ENCODE assay signal across 8 cellular contexts in genomic region chr3:11272913-11273574, GRCh38. TPM values are rescaled to one million over a fixed set of nuclear protein-coding genes. Genes with fewer than 3 reads are reported as not detected.
A peak's percentile ranks its signal among the peaks of the same experiment; 100 is the strongest.
DNase-seq lines count a peak whose midpoint lies in the region; ATAC-seq and TF ChIP-seq lines count a peak whose summit lies in the region.

No MANE protein-coding gene starts in this region.

- peak overlapping the region; percentile 89 for H3K4me3 Mint-ChIP-seq in activated naive CD4-positive, alpha-beta T cell treated with anti-CD3 and anti-CD28 coated beads, Interleukin-2, amount 10 ng/mL, durations not matched to agents 7 days and 5 days
- peak overlapping the region; percentile 97 for H3K4me3 Mint-ChIP-seq in activated naive CD8-positive, alpha-beta T cell

- peaks cover 36% of the 10 kb centered on the region for H3K36me3 Mint-ChIP-seq in activated naive CD4-positive, alpha-beta T cell treated with anti-CD3 and anti-CD28 coated beads, Interleukin-2, amount 10 ng/mL, durations not matched to agents 7 days and 5 days
- H3K36me3 Mint-ChIP-seq in activated naive CD8-positive, alpha-beta T cell = peaks cover 22% of the 10 kb centered on the region

- peaks cover 0 to 10% of the 10 kb centered on the region in 2 donors for H3K4me1 ChIP-seq in thyroid gland

- intact Hi-C loops in thyroid gland (cut with DNase I) (no loop called here), left colon (cut with DNase I, micrococcal nuclease) (no loop called here)

- H3K36me3 ChIP-seq in kidney epithelial cell (ENCODE audit: control insufficient read depth, insufficient read depth, low read length) (peaks cover 3% of the 10 kb centered on the region), thyroid gland (no peaks in the 10 kb centered on the region)

- H3K4me1 Mint-ChIP-seq in activated naive CD4-positive, alpha-beta T cell treated with anti-CD3 and anti-CD28 coated beads, Interleukin-2, amount 10 ng/mL, durations not matched to agents 7 days and 5 days = peaks cover 44% of the 10 kb centered on the region
- peaks cover 49% of the 10 kb centered on the region for H3K4me1 Mint-ChIP-seq in activated naive CD8-positive, alpha-beta T cell (ENCODE audit: low read depth)

- DNase-seq in activated naive CD4-positive, alpha-beta T cell treated with anti-CD3 and anti-CD28 coated beads, Interleukin-2, amount 10 ng/mL, durations not matched to agents 7 days and 5 days = no peak
- DNase-seq in activated naive CD4-positive, alpha-beta T cell treated with Interleukin-2 at 50 U/mL for 16 hours = no peak
- DNase-seq in kidney epithelial cell (ENCODE audit: low read depth) (no peak), thyroid gland (no peak), NCI-H1436 (lab: John Stamatoyannopoulos, UW) (no peak), left colon (no peak)

- 2 to 3% methylated on average over 9 of the region's 9 CpGs for WGBS in thyroid gland, 2 donors

- H3K27ac ChIP-seq in thyroid gland = peak overlapping the region in 2 of 3 donors; percentile 59 to 81

- no peak for TF ChIP-seq POLR2A in thyroid gland (IDR thresholded peaks at IDR 0.05)

- ATAC-seq in GM18907 (IDR thresholded peaks at IDR 0.05; ENCODE audit: unreplicated experiment) (no peak), left colon (no peak)

- TF ChIP-seq CTCF in kidney epithelial cell (IDR thresholded peaks at IDR 0.05; ENCODE audit: insufficient read depth, low read length, poor library complexity, severe bottlenecking) (no peak), thyroid gland (IDR thresholded peaks at IDR 0.05) (no peak)

- peaks cover 8% of the 10 kb centered on the region for H3K9me3 Mint-ChIP-seq in activated naive CD4-positive, alpha-beta T cell treated with anti-CD3 and anti-CD28 coated beads, Interleukin-2, amount 10 ng/mL, durations not matched to agents 7 days and 5 days
- no peaks in the 10 kb centered on the region for H3K9me3 Mint-ChIP-seq in activated naive CD8-positive, alpha-beta T cell (ENCODE audit: low read depth)

- H3K4me3 ChIP-seq in kidney epithelial cell (ENCODE audit: low read depth, low read length) (peak overlapping the region; percentile 93), thyroid gland (replicated peaks in 1 of 3) (peak overlapping the region; percentile 31 to 91 (median 85))

- H3K27me3 Mint-ChIP-seq in activated naive CD4-positive, alpha-beta T cell treated with anti-CD3 and anti-CD28 coated beads, Interleukin-2, amount 10 ng/mL, durations not matched to agents 7 days and 5 days = peaks cover 5% of the 10 kb centered on the region
- no peaks in the 10 kb centered on the region for H3K27me3 Mint-ChIP-seq in activated naive CD8-positive, alpha-beta T cell

- H3K27ac Mint-ChIP-seq in activated naive CD4-positive, alpha-beta T cell treated with anti-CD3 and anti-CD28 coated beads, Interleukin-2, amount 10 ng/mL, durations not matched to agents 7 days and 5 days = peak overlapping the region; percentile 92
- peak overlapping the region; percentile 94 for H3K27ac Mint-ChIP-seq in activated naive CD8-positive, alpha-beta T cell

- H3K9me3 ChIP-seq in thyroid gland = no peaks in the 10 kb centered on the region

- CTCF ChIA-PET in activated naive CD4-positive, alpha-beta T cell treated with anti-CD3 and anti-CD28 coated beads, Interleukin-2, amount 10 ng/mL, durations not matched to agents 7 days and 5 days (lab: Charles Lee) = interaction anchor here (1.3 to 2.0 kb wide), 4 partner anchors 9 to 62 kb away, joined by 3 to 5 read pairs (median 4); no protein-coding TSS in a partner anchor

- no peaks in the 10 kb centered on the region for H3K27me3 ChIP-seq in kidney epithelial cell (ENCODE audit: control insufficient read depth, insufficient read depth, low read length)
- no peaks in the 10 kb centered on the region for H3K27me3 ChIP-seq in thyroid gland

RNA-seq across cellular contexts. Expression of gene ATG7, which starts 0.8 kb away (rescaled TPM):
- total RNA-seq in kidney epithelial cell (31.3 and 46.6 TPM in 2 replicates), thyroid gland (10 to 100 TPM; 45.8 to 85.3 (median 67.3) TPM), left colon (10 to 100 TPM; 34.6 to 41.0 TPM)
